8 cellular contexts compared by ENCODE assay signal in the genomic region with DNA sequence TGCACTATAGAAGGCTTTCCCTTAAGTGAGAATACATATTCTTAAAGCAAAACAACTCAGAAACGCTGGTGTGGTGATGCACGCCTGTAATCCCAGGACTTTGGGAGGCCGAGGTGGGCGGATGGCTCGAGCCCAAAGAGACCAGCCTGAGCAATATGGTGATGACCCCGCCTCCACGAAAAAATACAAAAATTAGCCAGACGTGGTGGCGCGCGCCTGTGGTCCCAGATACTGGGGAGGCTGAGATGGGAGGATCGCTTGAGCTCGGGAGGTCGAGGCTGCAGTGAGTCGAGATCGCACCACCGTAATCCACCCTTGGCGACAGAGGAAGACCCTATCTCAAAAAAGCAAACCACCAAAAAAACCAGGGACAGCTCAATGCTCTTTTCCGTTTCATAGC. TPM values are rescaled to one million over a fixed set of nuclear protein-coding genes. Genes with fewer than 3 reads are reported as not detected.
DNase-seq lines count a peak whose midpoint lies in the region; ATAC-seq and TF ChIP-seq lines count a peak whose summit lies in the region.

No MANE protein-coding gene starts in this region.

- H3K36me3 Mint-ChIP-seq in T-cell = no peaks in the 10 kb centered on the region

- H3K4me3 ChIP-seq in HFF-Myc (replicated peaks; ENCODE audit: low read depth, low read length) (peak overlapping the region; percentile 68), fibroblast of pulmonary artery (replicated peaks; ENCODE audit: low read depth, low read length) (peak overlapping the region; percentile 81), rectal smooth muscle tissue (ENCODE audit: low read length) (peak overlapping the region; percentile 68)

- no peak overlapping the region for H3K27ac Mint-ChIP-seq in T-cell

- no peaks in the 10 kb centered on the region for H3K4me1 ChIP-seq in rectal smooth muscle tissue (ENCODE audit: control insufficient read depth, insufficient read depth, low read length)

- TF ChIP-seq CTCF in HFF-Myc (IDR thresholded peaks at IDR 0.05; ENCODE audit: low read depth, low read length, missing control alignments) (no peak), fibroblast of pulmonary artery (IDR thresholded peaks at IDR 0.05; ENCODE audit: low read length, missing control alignments) (no peak)

- DNase-seq in HFF-Myc (ENCODE audit: extremely low read depth, low read depth) (no peak), T-cell (no peak), fibroblast of pulmonary artery (ENCODE audit: low read depth) (no peak), iPS-NIHi11 (ENCODE audit: low spot score) (no peak), NCI-H2107 treated with DMSO at 0.1 percent for 48 hours (lab: John Stamatoyannopoulos, UW; ENCODE audit: unreplicated experiment) (no peak), NCI-H748 (lab: John Stamatoyannopoulos, UW; ENCODE audit: unreplicated experiment) (no peak)

- no peaks in the 10 kb centered on the region for H3K36me3 ChIP-seq in rectal smooth muscle tissue (ENCODE audit: control insufficient read depth, insufficient read depth, low read length)

- CTCF ChIA-PET in T-cell (lab: Charles Lee) = interaction anchor here in 1 of 2 donors (0.7 to 1.2 kb wide), 2 partner anchors 160 to 982 kb away, joined by 3 to 4 read pairs; a partner anchor contains a TSS

- peaks cover 13 to 22% (median 21%) of the 10 kb centered on the region in 3 donors for H3K4me1 Mint-ChIP-seq in T-cell

- ATAC-seq in T-cell (replicated peaks in 1 of 4) (no peak), GM21825 (IDR thresholded peaks at IDR 0.05; ENCODE audit: unreplicated experiment) (no peak)

- no peaks in the 10 kb centered on the region for H3K27me3 Mint-ChIP-seq in T-cell

- H3K27me3 ChIP-seq in rectal smooth muscle tissue (ENCODE audit: control insufficient read depth, insufficient read depth, low read length) = no peaks in the 10 kb centered on the region

- no peaks in the 10 kb centered on the region for H3K9me3 Mint-ChIP-seq in T-cell

- no peak overlapping the region for H3K27ac ChIP-seq in rectal smooth muscle tissue (ENCODE audit: low read depth, low read length)

- H3K9ac ChIP-seq in rectal smooth muscle tissue (ENCODE audit: low read length) = no peak overlapping the region

- POLR2A ChIA-PET in T-cell (lab: Charles Lee) = interaction anchor here in 1 of 2 donors (0.6 kb wide), 1 partner anchor 1293 kb away, joined by 3 read pairs; no protein-coding TSS in a partner anchor

- peak overlapping the region; percentile 82 to 90 (median 83) for H3K4me3 Mint-ChIP-seq in T-cell

RNA-seq across cellular contexts. Expression of a gene that starts 0.8 kb away (rescaled TPM):
- total RNA-seq in T-cell = 1 to 10 TPM in 3 of 5 donors, under 1 TPM in 2; 0.60 to 1.9 (median 1.1) TPM

RNA-seq across cellular contexts. Expression of a gene that starts 45.4 kb away (rescaled TPM):
- 1 to 10 TPM in 1 of 5 donors, under 1 TPM in 4; 0.10 to 2.9 (median 0.44) TPM for total RNA-seq in T-cell
